Comparison of ENCODE assay signal across 34 cellular contexts in the genomic region with DNA sequence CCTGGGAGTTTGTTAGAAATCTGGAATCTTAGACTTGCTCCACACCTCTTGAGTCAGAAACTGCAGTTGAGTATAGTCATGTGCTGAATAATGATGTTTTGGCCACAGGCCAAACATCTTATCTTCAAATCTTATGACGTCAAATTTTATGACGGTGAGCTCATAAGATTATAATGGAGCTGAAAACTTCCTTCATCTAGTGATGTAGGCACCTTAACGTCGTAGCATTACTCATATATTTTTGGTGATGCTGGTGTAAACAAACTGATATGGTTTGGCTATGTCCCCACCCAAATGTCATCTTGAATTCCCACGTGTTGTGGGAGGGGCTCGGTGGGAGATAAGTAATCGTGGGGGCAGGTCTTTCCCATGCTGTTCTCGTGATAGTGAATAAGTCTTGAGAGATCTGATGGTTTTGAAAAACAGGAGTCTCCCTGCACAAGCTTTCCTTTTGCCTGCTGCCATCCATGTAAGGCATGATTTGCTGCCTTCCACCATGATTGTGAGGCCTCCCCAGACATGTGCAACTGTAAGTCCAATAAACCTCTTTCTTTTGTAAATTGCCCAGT.
"Had no signal": no experiment of that assay in that cellular context is flagged by ENCODE, and none has a peak within 500 bp of the region (broad histone marks: within the 10 kb centered on the region; RNA-seq: fewer than 3 reads in every experiment).

No MANE protein-coding gene starts in this region.

- ATAC-seq: activated CD4-positive, CD25-positive, alpha-beta regulatory T cell treated with anti-CD3 and anti-CD28 coated beads, Interleukin-2, amount 50 U/mL, for 24 hours; heart left ventricle; naive thymus-derived CD8-positive, alpha-beta T cell; pancreas; stimulated activated memory B cell treated with anti-CD40 and anti-IgM and Interleukin-4, amounts not matched to agents 10 μg/mL and 1 μg/mL and 100 μg/mL, for 72 hours; stimulated activated naive CD8-positive, alpha-beta T cell treated with anti-CD3 and anti-CD28 coated beads, Interleukin-15, amount 100 ng/mL, for 72 hours had no signal

- H3K4me1 ChIP-seq: heart left ventricle, pancreas, prostate gland, upper lobe of left lung, vagina had no signal

- H3K4me2 ChIP-seq: smooth muscle cell had no signal

- H3K27ac ChIP-seq: brain microvascular endothelial cell, esophagus muscularis mucosa, heart left ventricle, pancreas, prostate gland, sigmoid colon, upper lobe of left lung, vagina, WERI-Rb-1 had no signal

- FAIRE-seq: astrocyte, pancreas, TTC549 had no signal

- H3K4me3 ChIP-seq: esophagus muscularis mucosa, heart left ventricle, pancreas, prostate gland, sigmoid colon, smooth muscle cell, upper lobe of left lung, vagina had no signal

- H3K27me3 ChIP-seq: brain microvascular endothelial cell, esophagus muscularis mucosa, heart left ventricle, pancreas, sigmoid colon, upper lobe of left lung, vagina had no signal

- DNase-seq: activated CD4-positive, alpha-beta T cell treated with anti-CD3 and anti-CD28 coated beads for 48 hours; activated CD4-positive, alpha-beta T cell treated with anti-CD3 and anti-CD28 coated beads, Interleukin-2, amount 50 U/mL, for 48 hours; activated CD8-positive, alpha-beta memory T cell treated with anti-CD3 and anti-CD28 coated beads, Interleukin-2, amount 50 U/mL, for 4 hours; activated effector memory CD4-positive, alpha-beta T cell treated with anti-CD3 and anti-CD28 coated beads, Interleukin-2, amount 50 U/mL, for 16 hours; activated naive CD4-positive, alpha-beta T cell treated with anti-CD3 and anti-CD28 coated beads, Interleukin-2, amount 10 ng/mL, durations not matched to agents 7 days and 5 days; activated naive CD8-positive, alpha-beta T cell treated with anti-CD3 and anti-CD28 coated beads, Interleukin-2, amount 10 ng/mL, durations not matched to agents 7 days and 5 days; activated T-cell treated with anti-CD3 and anti-CD28 coated beads, Interleukin-2, amount 50 U/mL, for 1 hour; amniotic stem cell; brain microvascular endothelial cell; central memory CD4-positive, alpha-beta T cell; endodermal cell; heart left ventricle; midbrain; naive thymus-derived CD8-positive, alpha-beta T cell; nucleus accumbens; pancreas; retina; sigmoid colon; stimulated activated CD4-positive, alpha-beta T cell treated with anti-CD3 and anti-CD28 coated beads, Interleukin-1b, Interleukin-23, amount 100 ng/mL, for 48 hours; stimulated activated CD4-positive, alpha-beta T cell treated with anti-CD3 and anti-CD28 coated beads, Interleukin-4, amount 100 ng/mL, for 4 hours; stimulated activated CD8-positive, alpha-beta memory T cell treated with anti-CD3 and anti-CD28 coated beads, Interleukin-4, amount 100 ng/mL, for 48 hours; stimulated activated naive CD8-positive, alpha-beta T cell treated with anti-CD3 and anti-CD28 coated beads, Interleukin-15, amount 100 ng/mL, for 72 hours; substantia nigra; T-helper 9 cell; upper lobe of left lung; WERI-Rb-1 had no signal

- H3K9me3 ChIP-seq: esophagus muscularis mucosa, heart left ventricle, pancreas, prostate gland, sigmoid colon, upper lobe of left lung, vagina had no signal

- H3K36me3 ChIP-seq: brain microvascular endothelial cell, esophagus muscularis mucosa, heart left ventricle, pancreas, prostate gland, sigmoid colon, upper lobe of left lung, vagina, WERI-Rb-1 had no signal
